10 cellular contexts compared by ENCODE assay signal in the genomic region with DNA sequence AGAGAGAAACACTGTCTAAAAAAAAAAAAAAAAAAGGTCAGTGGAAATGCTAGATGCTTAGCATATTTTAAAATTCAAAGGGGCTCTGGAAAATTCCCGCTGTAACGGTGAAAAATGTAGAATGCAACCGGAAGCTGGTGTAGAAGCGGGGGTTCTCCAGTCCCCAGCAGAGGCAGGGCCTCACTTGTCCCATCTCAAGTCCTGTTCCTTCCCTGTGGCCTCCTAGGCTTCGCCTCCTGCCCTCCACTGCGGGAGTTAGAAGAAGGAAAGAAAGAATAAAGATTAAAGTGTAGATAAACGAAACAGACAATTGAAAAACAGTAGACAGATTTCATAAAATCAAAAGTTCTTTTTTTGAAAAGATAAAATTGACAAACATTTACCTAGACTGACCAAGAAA. TPM values are rescaled to one million over a fixed set of nuclear protein-coding genes. Genes with fewer than 3 reads are reported as not detected.
DNase-seq lines count a peak whose midpoint lies in the region; ATAC-seq, FAIRE-seq and TF ChIP-seq lines count a peak whose summit lies in the region.
"Had no signal": no experiment of that assay in that cellular context is flagged by ENCODE, and none has a peak within 500 bp of the region (broad histone marks: within the 10 kb centered on the region; RNA-seq: fewer than 3 reads in every experiment).

No MANE protein-coding gene starts in this region.

- peaks cover 35% of the 10 kb centered on the region for H3K27me3 Mint-ChIP-seq in activated CD4-positive, alpha-beta T cell treated with anti-CD3 and anti-CD28 coated beads for 36 hours
- peaks cover 39% of the 10 kb centered on the region for H3K27me3 Mint-ChIP-seq in activated T-cell treated with anti-CD3 and anti-CD28 coated beads, Interleukin-2, amount 50 U/mL, for 24 hours
- peaks cover 5% of the 10 kb centered on the region for H3K27me3 Mint-ChIP-seq in glutamatergic neuron (ENCODE audit: unreplicated experiment)
- peaks cover 74% of the 10 kb centered on the region for H3K27me3 Mint-ChIP-seq in stimulated activated memory B cell treated with anti-CD40 and anti-IgM and Interleukin-4, amounts not matched to agents 10 μg/mL and 1 μg/mL and 100 μg/mL, for 72 hours

- peaks cover 16% of the 10 kb centered on the region for H3K4me1 Mint-ChIP-seq in activated CD4-positive, alpha-beta T cell treated with anti-CD3 and anti-CD28 coated beads for 36 hours
- H3K4me1 Mint-ChIP-seq in activated T-cell treated with anti-CD3 and anti-CD28 coated beads, Interleukin-2, amount 50 U/mL, for 24 hours (ENCODE audit: low read depth) = peaks cover 22% of the 10 kb centered on the region
- peaks cover 3% of the 10 kb centered on the region for H3K4me1 Mint-ChIP-seq in glutamatergic neuron (ENCODE audit: low read depth, unreplicated experiment)
- H3K4me1 Mint-ChIP-seq in stimulated activated memory B cell treated with anti-CD40 and anti-IgM and Interleukin-4, amounts not matched to agents 10 μg/mL and 1 μg/mL and 100 μg/mL, for 72 hours = peaks cover 11% of the 10 kb centered on the region

- H3K9me3 Mint-ChIP-seq in activated CD4-positive, alpha-beta T cell treated with anti-CD3 and anti-CD28 coated beads for 36 hours (ENCODE audit: low read depth) = no peaks in the 10 kb centered on the region
- H3K9me3 Mint-ChIP-seq in activated T-cell treated with anti-CD3 and anti-CD28 coated beads, Interleukin-2, amount 50 U/mL, for 24 hours = no peaks in the 10 kb centered on the region
- peaks cover 3% of the 10 kb centered on the region for H3K9me3 Mint-ChIP-seq in glutamatergic neuron (ENCODE audit: unreplicated experiment)
- H3K9me3 Mint-ChIP-seq in stimulated activated memory B cell treated with anti-CD40 and anti-IgM and Interleukin-4, amounts not matched to agents 10 μg/mL and 1 μg/mL and 100 μg/mL, for 72 hours = no peaks in the 10 kb centered on the region

- no peaks in the 10 kb centered on the region for H3K9me3 ChIP-seq in small intestine (ENCODE audit: control insufficient read depth, low read depth)

- intact Hi-C loops in activated CD4-positive, alpha-beta T cell treated with anti-CD3 and anti-CD28 coated beads for 36 hours (cut with DNase I, micrococcal nuclease) = loop anchor here (1.0 to 10.0 kb wide), 5 partner anchors 14 to 199 kb away; partner anchors contain the start of genes UBB (in 1 of the 2) and ZNF287 (in 1 of the 2)
- intact Hi-C loops in posterior vena cava (cut with DNase I) = no loop called here

- DNase-seq in activated CD4-positive, alpha-beta T cell treated with anti-CD3 and anti-CD28 coated beads for 36 hours = peak; percentile 10
- DNase-seq in activated CD4-positive, alpha-beta T cell treated with anti-CD3 and anti-CD28 coated beads, Interleukin-2, amount 50 U/mL, for 1 hour = no peak
- DNase-seq in activated T-cell treated with anti-CD3 and anti-CD28 coated beads, Interleukin-2, amount 50 U/mL, for 24 hours = no peak
- DNase-seq in glutamatergic neuron (no peak), posterior vena cava (ENCODE audit: low spot score) (no peak), small intestine (no peak), H4 (ENCODE audit: low spot score) (no peak)
- DNase-seq: MM.1S had no signal

- no peak overlapping the region for H3K4me3 ChIP-seq in small intestine (ENCODE audit: low read depth in 1 of 2, low read length in 2 of 2)

- H3K36me3 Mint-ChIP-seq in activated CD4-positive, alpha-beta T cell treated with anti-CD3 and anti-CD28 coated beads for 36 hours (ENCODE audit: low read depth) = no peaks in the 10 kb centered on the region
- no peaks in the 10 kb centered on the region for H3K36me3 Mint-ChIP-seq in activated T-cell treated with anti-CD3 and anti-CD28 coated beads, Interleukin-2, amount 50 U/mL, for 24 hours (ENCODE audit: low read depth)
- no peaks in the 10 kb centered on the region for H3K36me3 Mint-ChIP-seq in glutamatergic neuron (ENCODE audit: unreplicated experiment)
- peaks cover 5% of the 10 kb centered on the region for H3K36me3 Mint-ChIP-seq in stimulated activated memory B cell treated with anti-CD40 and anti-IgM and Interleukin-4, amounts not matched to agents 10 μg/mL and 1 μg/mL and 100 μg/mL, for 72 hours

- no peaks in the 10 kb centered on the region for H3K36me3 ChIP-seq in small intestine (ENCODE audit: control insufficient read depth in 2 of 2, insufficient read depth in 2 of 2, low read length in 2 of 2)

- H3K4me3 Mint-ChIP-seq in activated CD4-positive, alpha-beta T cell treated with anti-CD3 and anti-CD28 coated beads for 36 hours = peak overlapping the region; percentile 70
- H3K4me3 Mint-ChIP-seq in activated T-cell treated with anti-CD3 and anti-CD28 coated beads, Interleukin-2, amount 50 U/mL, for 24 hours = peak overlapping the region; percentile 76
- H3K4me3 Mint-ChIP-seq in glutamatergic neuron (ENCODE audit: unreplicated experiment) = peak overlapping the region; percentile 84
- peak overlapping the region; percentile 80 for H3K4me3 Mint-ChIP-seq in stimulated activated memory B cell treated with anti-CD40 and anti-IgM and Interleukin-4, amounts not matched to agents 10 μg/mL and 1 μg/mL and 100 μg/mL, for 72 hours

- 40 to 57% (median 47%) methylated on average over 7 of the region's 7 CpGs for WGBS in small intestine, 3 donors

- POLR2A ChIA-PET in activated CD4-positive, alpha-beta T cell treated with anti-CD3 and anti-CD28 coated beads for 36 hours (lab: Charles Lee) = interaction anchor here (0.5 to 0.7 kb wide), 3 partner anchors 166 to 625 kb away, joined by 3 to 6 read pairs (median 5); no protein-coding TSS in a partner anchor

- CTCF ChIA-PET in activated CD4-positive, alpha-beta T cell treated with anti-CD3 and anti-CD28 coated beads for 36 hours (lab: Charles Lee) = interaction anchor here (0.7 to 5.7 kb wide), 20 partner anchors 8 to 231 kb away, joined by 3 to 47 read pairs (median 4); partner anchors contain the start of genes CCDC144A, CENPV and ZNF287

- ATAC-seq in activated CD4-positive, alpha-beta T cell treated with anti-CD3 and anti-CD28 coated beads for 36 hours = no peak
- no peak for ATAC-seq in stimulated activated memory B cell treated with anti-CD40 and anti-IgM and Interleukin-4, amounts not matched to agents 10 μg/mL and 1 μg/mL and 100 μg/mL, for 72 hours

- H3K27ac Mint-ChIP-seq in activated CD4-positive, alpha-beta T cell treated with anti-CD3 and anti-CD28 coated beads for 36 hours = peak overlapping the region; percentile 34
- peak overlapping the region; percentile 63 for H3K27ac Mint-ChIP-seq in activated T-cell treated with anti-CD3 and anti-CD28 coated beads, Interleukin-2, amount 50 U/mL, for 24 hours
- H3K27ac Mint-ChIP-seq in glutamatergic neuron (ENCODE audit: unreplicated experiment) = no peak overlapping the region
- H3K27ac Mint-ChIP-seq in stimulated activated memory B cell treated with anti-CD40 and anti-IgM and Interleukin-4, amounts not matched to agents 10 μg/mL and 1 μg/mL and 100 μg/mL, for 72 hours = no peak overlapping the region

- no peak overlapping the region for H3K27ac ChIP-seq in small intestine (ENCODE audit: low read depth in 1 of 2, low read length in 1 of 2)

- TF ChIP-seq CTCF in glutamatergic neuron (IDR thresholded peaks at IDR 0.05; ENCODE audit: partially characterized antibody, unreplicated experiment) = no peak

- no peaks in the 10 kb centered on the region for H3K4me1 ChIP-seq in small intestine (ENCODE audit: control insufficient read depth in 2 of 2, insufficient read depth in 1 of 2, low read depth in 1 of 2, low read length in 1 of 2)

- H3K27me3 ChIP-seq in small intestine (ENCODE audit: control insufficient read depth in 2 of 2, insufficient read depth in 2 of 2, low read length in 2 of 2) = peaks cover 0 to 3% of the 10 kb centered on the region in 2 donors

- no peak for FAIRE-seq in small intestine (lab: Jason Lieb, UNC)
- FAIRE-seq: TTC549 had no signal

RNA-seq across cellular contexts. Expression of gene ZNF287, which starts 14.8 kb away (rescaled TPM):
- 1 to 10 TPM; 9.4 TPM for total RNA-seq in activated CD4-positive, alpha-beta T cell treated with anti-CD3 and anti-CD28 coated beads for 36 hours
- total RNA-seq in glutamatergic neuron (ENCODE audit: unreplicated experiment) (17.4 TPM), posterior vena cava (1 to 10 TPM; 5.1 to 6.1 TPM)
- polyA plus RNA-seq in small intestine = 1 to 10 TPM in 1 of 3 donors, under 1 TPM in 1, not detected in 1; 0.81 to 2.2 TPM
- 9.0 and 9.9 TPM in 2 replicates for total RNA-seq in H4 (2014; rRNA removed; shearing (Covaris generic))

Comparison
In these comparisons a context has a peak if more than half of its experiments do, and no peak if none do; other contexts are left out.
1. H3K27ac Mint-ChIP-seq: peak in activated CD4-positive, alpha-beta T cell treated with anti-CD3 and anti-CD28 coated beads for 36 hours (single experiment) and activated T-cell treated with anti-CD3 and anti-CD28 coated beads, Interleukin-2, amount 50 U/mL, for 24 hours (single experiment); none in glutamatergic neuron (single experiment) and stimulated activated memory B cell treated with anti-CD40 and anti-IgM and Interleukin-4, amounts not matched to agents 10 μg/mL and 1 μg/mL and 100 μg/mL, for 72 hours (single experiment).
2. intact Hi-C loops: an anchor here in activated CD4-positive, alpha-beta T cell treated with anti-CD3 and anti-CD28 coated beads for 36 hours (1.0 to 10.0 kb wide); none called in posterior vena cava.
3. Peak in every context shown above with its lines, with median percentiles within 50 percentile points of each other: H3K4me3 Mint-ChIP-seq.